ENCODE assay signal across 8 cellular contexts in genomic region chr2:241686649-241687425, GRCh38. TPM values are rescaled to one million over a fixed set of nuclear protein-coding genes. Genes with fewer than 3 reads are reported as not detected.
DNase-seq lines count a peak whose midpoint lies in the region; ATAC-seq, FAIRE-seq and TF ChIP-seq lines count a peak whose summit lies in the region.

Gene DTYMK, minus strand, starts transcription at chr2:241686815. Its CDS starts 32 bp downstream, at chr2:241686783.

- 0% methylated on average over 82 to 102 of the region's 102 CpGs for WGBS in small intestine, 3 donors

- DNase-seq in ACHN (peak; percentile 98), NCI-H2227 (lab: John Stamatoyannopoulos, UW; ENCODE audit: unreplicated experiment) (peak; percentile 98), WERI-Rb-1 (peak; percentile 94), breast epithelium (ENCODE audit: low spot score in 2 of 2) (peak; percentile 93 to 94), small intestine (peak; percentile 98)

- in situ Hi-C loops in ACHN (cut with HindIII; ENCODE audit: low pct_ligation_motif_present, low pct_unique_long_range_greater_than_20kb, low sequenced_read_pairs) = no loop called here

- intact Hi-C loops in breast epithelium (cut with DNase I; ENCODE audit: low total_unique reads) = no loop called here

- peak within 1 kb of the TSS; percentile 98 for H3K27ac ChIP-seq in WERI-Rb-1
- peak within 1 kb of the TSS; percentile 90 to 95 for H3K27ac ChIP-seq in breast epithelium
- peak within 1 kb of the TSS; percentile 80 for H3K27ac ChIP-seq in iPS-20b (ENCODE audit: low read length)
- H3K27ac ChIP-seq in small intestine (ENCODE audit: low read depth in 1 of 2, low read length in 1 of 2) = peak within 1 kb of the TSS; percentile 76 to 89

- no peak for TF ChIP-seq CTCF in WERI-Rb-1 (IDR thresholded peaks at IDR 0.05; ENCODE audit: low read depth, low read length)
- TF ChIP-seq CTCF in breast epithelium (IDR thresholded peaks at IDR 0.05) = peak in 1 of 3 donors; percentile 32

- H3K9ac ChIP-seq in iPS-20b (ENCODE audit: low read depth, low read length) = peak within 1 kb of the TSS; percentile 96

- H3K4me3 ChIP-seq in WERI-Rb-1 (ENCODE audit: low read depth, low read length) (peak within 1 kb of the TSS; percentile 58), breast epithelium (peak within 1 kb of the TSS; percentile 93 to 94 (median 93)), iPS-20b (ENCODE audit: low read length) (peak within 1 kb of the TSS; percentile 96), small intestine (ENCODE audit: low read depth in 1 of 2, low read length in 2 of 2) (peak within 1 kb of the TSS; percentile 85 to 94)

- H3K9me3 ChIP-seq in WERI-Rb-1 (ENCODE audit: severe bottlenecking) (no peaks in the 10 kb centered on the region), breast epithelium (no peaks in the 10 kb centered on the region), iPS-20b (ENCODE audit: insufficient read depth, low read depth, low read length) (no peaks in the 10 kb centered on the region), small intestine (ENCODE audit: control insufficient read depth, low read depth) (no peaks in the 10 kb centered on the region)

- H3K4me1 ChIP-seq in breast epithelium (peaks cover 9 to 10% of the 10 kb centered on the region in 2 donors), iPS-20b (ENCODE audit: insufficient read depth, low read length) (peaks cover 9% of the 10 kb centered on the region; the same call in 1 of the 2 replicates), small intestine (ENCODE audit: control insufficient read depth in 2 of 2, insufficient read depth in 1 of 2, low read depth in 1 of 2, low read length in 1 of 2) (peaks cover 0 to 3% of the 10 kb centered on the region in 2 donors)

- no peak for FAIRE-seq in small intestine (lab: Jason Lieb, UNC)

- ATAC-seq in GM18873 (IDR thresholded peaks at IDR 0.05; ENCODE audit: low FRiP score, unreplicated experiment) (peak; percentile 90), HG03135 (IDR thresholded peaks at IDR 0.05; ENCODE audit: unreplicated experiment) (peak; percentile 94)

- TF ChIP-seq POLR2A in breast epithelium (IDR thresholded peaks at IDR 0.05) = peak; percentile 28

- H3K27me3 ChIP-seq in WERI-Rb-1 (ENCODE audit: insufficient read depth, low read depth, severe bottlenecking) (no peaks in the 10 kb centered on the region), breast epithelium (no peaks in the 10 kb centered on the region), iPS-20b (ENCODE audit: insufficient read depth, low read length) (no peaks in the 10 kb centered on the region), small intestine (ENCODE audit: control insufficient read depth in 2 of 2, insufficient read depth in 2 of 2, low read length in 2 of 2) (no peaks in the 10 kb centered on the region)

- H3K36me3 ChIP-seq in WERI-Rb-1 (peaks cover 63% of the 10 kb centered on the region), breast epithelium (no peaks in the 10 kb centered on the region), iPS-20b (ENCODE audit: insufficient read depth, low read depth, low read length) (peaks cover 52% of the 10 kb centered on the region), small intestine (ENCODE audit: control insufficient read depth in 2 of 2, insufficient read depth in 2 of 2, low read length in 2 of 2) (no peaks in the 10 kb centered on the region)

RNA-seq across cellular contexts. Expression of gene DTYMK, which starts in this region (rescaled TPM):
- total RNA-seq in breast epithelium = 10 to 100 TPM; 16.8 to 23.2 (median 19.7) TPM
- 10 to 100 TPM; 14.3 to 59.3 (median 15.4) TPM for polyA plus RNA-seq in small intestine

Comparison
In these comparisons a context has a peak if more than half of its experiments do, and no peak if none do; other contexts are left out.
1. Peak in every context shown above with its lines: DNase-seq, ATAC-seq, H3K4me3 ChIP-seq and H3K27ac ChIP-seq.